Comparison of ENCODE assay signal across 27 cellular contexts in the genomic region with DNA sequence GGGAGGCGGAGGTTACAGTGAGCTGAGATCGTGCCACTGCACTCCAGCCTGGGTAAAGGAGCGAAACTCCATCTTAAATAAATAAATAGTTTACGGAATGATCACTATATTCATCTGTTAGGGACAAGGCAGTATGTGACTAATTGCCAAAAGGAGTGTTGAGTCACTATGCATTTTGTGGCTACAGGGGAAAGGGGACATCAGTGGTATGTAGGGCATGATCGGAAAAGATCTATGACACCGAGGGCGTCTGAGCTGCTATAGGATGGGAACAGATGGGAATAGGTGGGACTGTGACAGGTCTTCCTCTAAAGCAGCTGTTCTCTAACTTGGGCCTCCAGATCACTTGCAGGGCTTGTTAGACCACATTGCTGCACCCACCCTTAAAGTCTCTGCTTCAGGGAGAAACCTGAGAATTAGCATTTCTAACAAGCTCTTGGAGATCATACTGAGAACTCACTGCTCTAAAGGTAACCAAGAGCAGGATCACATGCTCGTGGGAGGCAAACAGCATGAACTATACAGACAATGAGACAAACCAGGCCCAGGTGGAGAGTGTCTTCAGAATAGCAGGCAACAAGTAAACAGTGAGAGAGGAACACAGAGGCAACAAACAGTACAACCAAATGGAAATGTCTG.
DNase-seq lines count a peak whose midpoint lies in the region; ATAC-seq and TF ChIP-seq lines count a peak whose summit lies in the region.
"Had no signal": no experiment of that assay in that cellular context is flagged by ENCODE, and none has a peak within 500 bp of the region (broad histone marks: within the 10 kb centered on the region; RNA-seq: fewer than 3 reads in every experiment).

No MANE protein-coding gene starts in this region.

- peaks cover 3% of the 10 kb centered on the region for H3K4me1 Mint-ChIP-seq in T-helper 17 cell
- H3K4me1 Mint-ChIP-seq: naive thymus-derived CD4-positive, alpha-beta T cell had no signal

- no peak overlapping the region for H3K4me3 Mint-ChIP-seq in T-helper 17 cell
- H3K4me3 Mint-ChIP-seq: activated naive CD4-positive, alpha-beta T cell treated with anti-CD3 and anti-CD28 coated beads for 36 hours; activated T-cell treated with anti-CD3 and anti-CD28 coated beads, Interleukin-2, amount 50 U/mL, for 4 hours; naive thymus-derived CD4-positive, alpha-beta T cell had no signal

- H3K27ac ChIP-seq in fibroblast of lung (ENCODE audit: insufficient read depth, low read length) = no peak overlapping the region
- H3K27ac ChIP-seq in prostate gland = peak overlapping the region; percentile 56 to 72
- no peak overlapping the region for H3K27ac ChIP-seq in spleen
- H3K27ac ChIP-seq: BLaER1, ovary, right atrium auricular region, RWPE1 had no signal

- H3K9ac ChIP-seq in fibroblast of lung (ENCODE audit: insufficient read depth, low read length) = no peak overlapping the region
- H3K9ac ChIP-seq: BLaER1 had no signal

- H3K36me3 Mint-ChIP-seq in T-helper 17 cell (ENCODE audit: low read depth) = peaks cover 11% of the 10 kb centered on the region

- H3K9me3 ChIP-seq in T-helper 17 cell (ENCODE audit: control insufficient read depth, low read length, poor library complexity, severe bottlenecking) (no peaks in the 10 kb centered on the region), fibroblast of lung (ENCODE audit: control insufficient read depth, insufficient read depth, low read depth, low read length) (no peaks in the 10 kb centered on the region), prostate gland (no peaks in the 10 kb centered on the region), spleen (no peaks in the 10 kb centered on the region)
- H3K9me3 ChIP-seq: BLaER1, esophagus squamous epithelium, ovary, right atrium auricular region had no signal

- no peak for ATAC-seq in T-helper 17 cell
- ATAC-seq in HG03280 (IDR thresholded peaks at IDR 0.05; ENCODE audit: unreplicated experiment) = no peak
- ATAC-seq: activated CD4-positive, CD25-positive, alpha-beta regulatory T cell treated with anti-CD3 and anti-CD28 coated beads, Interleukin-2, amount 50 U/mL, for 24 hours; activated T-cell treated with anti-CD3 and anti-CD28 coated beads, Interleukin-2, amount 50 U/mL, for 4 hours; naive thymus-derived CD4-positive, alpha-beta T cell had no signal

- no peak overlapping the region for H3K4me2 ChIP-seq in fibroblast of lung (ENCODE audit: extremely low read depth, insufficient read depth, low read length)
- H3K4me2 ChIP-seq: BLaER1 had no signal

- H3K4me3 ChIP-seq in fibroblast of lung (replicated peaks in 1 of 4; ENCODE audit: control extremely low read depth in 1 of 4, insufficient read depth in 1 of 4, low read depth in 3 of 4, low read length in 4 of 4) = no peak overlapping the region
- H3K4me3 ChIP-seq in prostate gland = no peak overlapping the region
- no peak overlapping the region for H3K4me3 ChIP-seq in spleen
- H3K4me3 ChIP-seq: BLaER1, esophagus squamous epithelium, ovary, right atrium auricular region had no signal

- peak overlapping the region; percentile 12 for H3K27ac Mint-ChIP-seq in T-helper 17 cell
- H3K27ac Mint-ChIP-seq: activated naive CD4-positive, alpha-beta T cell treated with anti-CD3 and anti-CD28 coated beads for 36 hours; naive thymus-derived CD4-positive, alpha-beta T cell had no signal

- H3K27me3 Mint-ChIP-seq in T-helper 17 cell = no peaks in the 10 kb centered on the region
- H3K27me3 Mint-ChIP-seq: naive thymus-derived CD4-positive, alpha-beta T cell had no signal

- H3K27me3 ChIP-seq in fibroblast of lung (ENCODE audit: control insufficient read depth, insufficient read depth, low read length) (no peaks in the 10 kb centered on the region), prostate gland (replicated peaks; ENCODE audit: insufficient read depth) (no peaks in the 10 kb centered on the region), spleen (replicated peaks in 1 of 7) (no peaks in the 10 kb centered on the region)
- H3K27me3 ChIP-seq: BLaER1, esophagus squamous epithelium, ovary, right atrium auricular region had no signal

- H3K4me1 ChIP-seq in fibroblast of lung (ENCODE audit: control insufficient read depth, extremely low read depth, insufficient read depth, low read length) (no peaks in the 10 kb centered on the region), prostate gland (replicated peaks) (peaks cover 3% of the 10 kb centered on the region), spleen (no peaks in the 10 kb centered on the region)

- intact Hi-C loops in prostate gland (cut with DNase I) = no loop called here
- intact Hi-C loops in spleen (cut with DNase I; ENCODE audit: low total_unique reads) = no loop called here

- H3K36me3 ChIP-seq in fibroblast of lung (ENCODE audit: control insufficient read depth, insufficient read depth, low read length) (peaks cover 2% of the 10 kb centered on the region), prostate gland (no peaks in the 10 kb centered on the region), spleen (peaks cover 4 to 100% (median 55%) of the 10 kb centered on the region in 6 donors)
- H3K36me3 ChIP-seq: ovary had no signal

- TF ChIP-seq CTCF in fibroblast of lung (conservative IDR thresholded peaks at IDR 0.05 in 1 of 2, IDR thresholded peaks at IDR 0.05 in 1 of 2; ENCODE audit: low read depth in 1 of 2, low read length in 2 of 2) (no peak), prostate gland (IDR thresholded peaks at IDR 0.05) (no peak), spleen (IDR thresholded peaks at IDR 0.05 in 8 of 11, conservative IDR thresholded peaks at IDR 0.05 in 3 of 11) (no peak)

- H4K20me1 ChIP-seq in fibroblast of lung (ENCODE audit: control insufficient read depth, extremely low read depth, insufficient read depth, low read length) = no peaks in the 10 kb centered on the region
- H4K20me1 ChIP-seq: BLaER1 had no signal

- H3K79me2 ChIP-seq in fibroblast of lung (ENCODE audit: control insufficient read depth, insufficient read depth, low read length) = no peaks in the 10 kb centered on the region

- no peak for TF ChIP-seq POLR2A in prostate gland (IDR thresholded peaks at IDR 0.05)
- TF ChIP-seq POLR2A in spleen (IDR thresholded peaks at IDR 0.05) = no peak

- peak; percentile 47 for DNase-seq in ELR (ENCODE audit: low read depth)
- no peak for DNase-seq in T-helper 17 cell
- DNase-seq in fibroblast of lung (ENCODE audit: low read depth in 2 of 2) = peak; percentile 30 to 57
- DNase-seq in prostate gland (ENCODE audit: low spot score) = no peak
- DNase-seq in inferior parietal cortex (ENCODE audit: extremely low spot score) = no peak
- no peak for DNase-seq in effector CD4-positive, alpha-beta T cell
- no peak for DNase-seq in spleen
- DNase-seq: ACHN; activated CD8-positive, alpha-beta memory T cell treated with anti-CD3 and anti-CD28 coated beads for 24 hours; activated naive CD4-positive, alpha-beta T cell treated with anti-CD3 and anti-CD28 coated beads for 36 hours; activated T-cell treated with anti-CD3 and anti-CD28 coated beads, Interleukin-2, amount 50 U/mL, for 4 hours; anterior cingulate cortex; esophagus squamous epithelium; KG1; left colon; naive thymus-derived CD4-positive, alpha-beta T cell; NCI-H2171 treated with DMSO at 0.1 percent for 48 hours; NCI-H526 treated with DMSO at 0.1 percent for 48 hours; ovary; stimulated activated CD4-positive, alpha-beta T cell treated with anti-CD3 and anti-CD28 coated beads, Interleukin-15, amount 100 ng/mL, for 24 hours; stimulated activated CD8-positive, alpha-beta memory T cell treated with anti-CD3 and anti-CD28 coated beads, Interleukin-4, amount 100 ng/mL, for 48 hours; T1000 had no signal

- H2AFZ ChIP-seq in fibroblast of lung (ENCODE audit: low read length) = no peak overlapping the region

- WGBS in prostate gland = 93% methylated on average over 8 of the region's 8 CpGs
- WGBS in spleen, 5 donors = 94 to 98% (median 97%) methylated on average over 8 of the region's 8 CpGs

Comparison
In these comparisons a context has a peak if more than half of its experiments do, and no peak if none do; other contexts are left out.
1. DNase-seq: peak in ELR (single experiment) and fibroblast of lung (2 of 2); none in T-helper 17 cell (0 of 3), prostate gland (single experiment), inferior parietal cortex (single experiment), effector CD4-positive, alpha-beta T cell (single experiment) and spleen (single experiment).
2. H3K27ac ChIP-seq: peak in prostate gland (2 of 2); none in fibroblast of lung (single experiment) and spleen (0 of 8).